ENCODE assay signal across 9 cellular contexts in genomic region chr13:34161829-34162544, GRCh38.
DNase-seq lines count a peak whose midpoint lies in the region; ATAC-seq and TF ChIP-seq lines count a peak whose summit lies in the region.
"Had no signal": no experiment of that assay in that cellular context is flagged by ENCODE, and none has a peak within 500 bp of the region (broad histone marks: within the 10 kb centered on the region; RNA-seq: fewer than 3 reads in every experiment).

No MANE protein-coding gene starts in this region.

- H3K9me3 Mint-ChIP-seq in activated naive CD4-positive, alpha-beta T cell treated with anti-CD3 and anti-CD28 coated beads for 36 hours = no peaks in the 10 kb centered on the region

- no peak overlapping the region for H3K27ac Mint-ChIP-seq in activated naive CD4-positive, alpha-beta T cell treated with anti-CD3 and anti-CD28 coated beads for 36 hours
- H3K27ac Mint-ChIP-seq: activated CD8-positive, alpha-beta memory T cell treated with anti-CD3 and anti-CD28 coated beads, Interleukin-2, amount 10 ng/mL, durations not matched to agents 7 days and 5 days had no signal

- H3K27me3 Mint-ChIP-seq in activated naive CD4-positive, alpha-beta T cell treated with anti-CD3 and anti-CD28 coated beads for 36 hours (ENCODE audit: low read depth) = peaks cover 23% of the 10 kb centered on the region

- no peaks in the 10 kb centered on the region for H3K36me3 Mint-ChIP-seq in activated naive CD4-positive, alpha-beta T cell treated with anti-CD3 and anti-CD28 coated beads for 36 hours (ENCODE audit: low read depth)

- intact Hi-C loops in mucosa of descending colon (cut with DNase I, micrococcal nuclease) = no loop called here
- intact Hi-C loops in activated naive CD4-positive, alpha-beta T cell treated with anti-CD3 and anti-CD28 coated beads for 36 hours (cut with micrococcal nuclease) = no loop called here

- peaks cover 3% of the 10 kb centered on the region for H3K4me1 Mint-ChIP-seq in activated naive CD4-positive, alpha-beta T cell treated with anti-CD3 and anti-CD28 coated beads for 36 hours (ENCODE audit: low read depth)

- H3K4me3 Mint-ChIP-seq in activated naive CD4-positive, alpha-beta T cell treated with anti-CD3 and anti-CD28 coated beads for 36 hours = no peak overlapping the region
- H3K4me3 Mint-ChIP-seq: activated CD8-positive, alpha-beta memory T cell treated with anti-CD3 and anti-CD28 coated beads, Interleukin-2, amount 10 ng/mL, durations not matched to agents 7 days and 5 days had no signal

- POLR2A ChIA-PET in AG04449 (lab: Yijun Ruan, JAX) = interaction anchor here (0.7 kb wide), 1 partner anchor 58 kb away, joined by 3 read pairs; no protein-coding TSS in a partner anchor

- no peaks in the 10 kb centered on the region for H3K36me3 ChIP-seq in mucosa of descending colon (ENCODE audit: low read depth)

- H3K9me3 ChIP-seq in mucosa of descending colon = no peaks in the 10 kb centered on the region

- TF ChIP-seq CTCF in AG04449 (IDR thresholded peaks at IDR 0.05; ENCODE audit: insufficient read depth, low read length, missing control alignments) (no peak), LNCaP clone FGC (IDR thresholded peaks at IDR 0.05; ENCODE audit: control insufficient read depth, extremely low read depth, insufficient read depth) (no peak), mucosa of descending colon (IDR thresholded peaks at IDR 0.05) (no peak)

- CTCF ChIA-PET in AG04449 (lab: Yijun Ruan, JAX) = no interaction called here
- CTCF ChIA-PET in activated naive CD4-positive, alpha-beta T cell treated with anti-CD3 and anti-CD28 coated beads for 36 hours (lab: Charles Lee) = interaction anchor here (0.8 kb wide), 1 partner anchor 9 kb away, joined by 3 read pairs; no protein-coding TSS in a partner anchor

- H3K4me3 ChIP-seq in AG04449 (ENCODE audit: low read depth, low read length) = peak overlapping the region; percentile 25
- H3K4me3 ChIP-seq in LNCaP clone FGC (ENCODE audit: low read depth, low read length) = no peak overlapping the region
- no peak overlapping the region for H3K4me3 ChIP-seq in mucosa of descending colon

- ATAC-seq in mucosa of descending colon (peak; percentile 79), GM21576 (IDR thresholded peaks at IDR 0.05; ENCODE audit: unreplicated experiment) (no peak)
- ATAC-seq: activated CD8-positive, alpha-beta memory T cell treated with anti-CD3 and anti-CD28 coated beads, Interleukin-2, amount 10 ng/mL, durations not matched to agents 7 days and 5 days had no signal

- peaks cover 8% of the 10 kb centered on the region for H3K4me1 ChIP-seq in mucosa of descending colon (ENCODE audit: low read depth)

- DNase-seq in AG04449 (ENCODE audit: low read depth, low spot score) (peak; percentile 60), LNCaP clone FGC (ENCODE audit: low read depth) (peak; percentile 73), cerebellar cortex (ENCODE audit: low spot score) (peak; percentile 84), mucosa of descending colon (no peak), T-helper 2 cell (no peak), NCI-H226 (no peak)
- DNase-seq in activated naive CD4-positive, alpha-beta T cell treated with anti-CD3 and anti-CD28 coated beads for 36 hours = no peak
- DNase-seq: activated CD8-positive, alpha-beta memory T cell treated with anti-CD3 and anti-CD28 coated beads, Interleukin-2, amount 10 ng/mL, durations not matched to agents 7 days and 5 days had no signal

Comparison
In these comparisons a context has a peak if more than half of its experiments do, and no peak if none do; other contexts are left out.
1. DNase-seq: peak in AG04449 (single experiment), LNCaP clone FGC (single experiment) and cerebellar cortex (single experiment); none in mucosa of descending colon (0 of 3), T-helper 2 cell (0 of 5), activated naive CD4-positive, alpha-beta T cell treated with anti-CD3 and anti-CD28 coated beads for 36 hours (single experiment) and NCI-H226 (single experiment).